Comparison of ENCODE assay signal across 8 cellular contexts in the genomic region with DNA sequence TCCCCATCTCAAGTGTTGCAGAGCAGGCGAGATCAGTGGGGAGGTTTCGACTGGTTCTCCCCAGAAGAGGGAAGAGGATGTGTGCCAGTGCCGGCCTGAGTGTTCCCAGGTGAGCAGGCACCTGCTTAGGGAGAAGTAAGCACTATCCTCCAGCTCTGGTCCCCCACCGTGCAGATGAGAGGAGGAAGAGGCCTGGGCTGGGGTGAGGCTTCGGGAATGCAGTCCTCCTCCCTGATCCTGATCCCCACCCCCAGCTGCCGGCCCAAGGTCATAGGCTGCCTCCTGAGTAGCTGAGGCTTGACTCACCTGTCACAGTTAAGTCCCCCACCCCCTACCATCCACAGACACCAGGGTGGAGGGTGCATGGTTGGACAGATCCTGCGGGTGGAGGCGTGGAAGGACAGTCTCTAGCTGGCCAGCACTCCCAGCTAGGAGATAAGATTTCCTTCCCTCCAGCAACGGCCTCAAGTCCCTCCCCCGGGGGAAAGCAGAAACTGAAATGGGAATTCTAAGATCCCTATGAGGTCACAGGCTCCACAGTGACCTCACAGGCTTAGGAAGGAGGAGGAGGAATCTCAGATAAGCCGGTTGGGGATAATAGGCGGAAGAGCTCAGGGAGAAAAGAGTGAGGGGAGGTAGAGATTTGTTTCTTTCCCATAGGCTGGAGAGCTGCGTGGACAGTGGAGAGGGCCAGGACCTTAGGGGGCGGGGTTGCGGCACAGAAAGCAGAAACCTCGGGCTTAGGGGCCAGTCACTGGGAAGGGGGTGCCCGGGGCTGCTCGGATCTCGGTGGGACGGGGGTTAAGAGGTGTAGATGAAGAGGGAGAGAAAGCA. TPM values are rescaled to one million over a fixed set of nuclear protein-coding genes. Genes with fewer than 3 reads are reported as not detected.
DNase-seq lines count a peak whose midpoint lies in the region; ATAC-seq and TF ChIP-seq lines count a peak whose summit lies in the region.

No MANE protein-coding gene starts in this region.

- intact Hi-C loops in CD4-positive, alpha-beta memory T cell (cut with micrococcal nuclease) = no loop called here
- intact Hi-C loops in activated T-helper 1 cell treated with anti-CD3 and anti-CD28 coated beads, Interleukin-12 subunit alpha, Interleukin-12 subunit beta, Interleukin-2, Interleukin-4 antibody, amounts not matched to agents 30 ng/mL and 10 ng/mL and 1 ng/mL, durations not matched to agents 14 hours and 24 hours and 36 hours (cut with micrococcal nuclease) = no loop called here

- peaks cover 0 to 2% (median 0%) of the 10 kb centered on the region in 8 donors for H3K9me3 Mint-ChIP-seq in CD4-positive, alpha-beta memory T cell
- no peaks in the 10 kb centered on the region for H3K9me3 Mint-ChIP-seq in activated T-helper 1 cell treated with anti-CD3 and anti-CD28 coated beads, Interleukin-12 subunit alpha, Interleukin-12 subunit beta, Interleukin-2, Interleukin-4 antibody, amounts not matched to agents 30 ng/mL and 10 ng/mL and 1 ng/mL, durations not matched to agents 14 hours and 24 hours and 36 hours
- H3K9me3 Mint-ChIP-seq in glutamatergic neuron (ENCODE audit: unreplicated experiment) = peaks cover 12% of the 10 kb centered on the region

- peak overlapping the region; percentile 60 for H2BK5ac ChIP-seq in trophoblast cell (ENCODE audit: low read depth, low read length, poor library complexity)

- H3K36me3 ChIP-seq in CD4-positive, alpha-beta memory T cell (ENCODE audit: insufficient read depth, low read length) = peaks cover 27% of the 10 kb centered on the region
- H3K36me3 ChIP-seq in HUES64 (ENCODE audit: insufficient read depth, low read length) (peaks cover 26% of the 10 kb centered on the region), trophoblast cell (ENCODE audit: control insufficient read depth in 1 of 2, insufficient read depth in 2 of 2, low read length in 2 of 2) (peaks cover 28 to 31% of the 10 kb centered on the region in 2 experiments)

- no peak overlapping the region for H4K12ac ChIP-seq in trophoblast cell (ENCODE audit: low read depth, low read length)

- POLR2A ChIA-PET in CD4-positive, alpha-beta memory T cell (lab: Charles Lee; ENCODE audit: partially characterized antibody) = interaction anchor here (0.6 to 11.4 kb wide), 30 partner anchors 8 to 665 kb away, joined by 3 to 307 read pairs (median 12); a partner anchor contains a TSS

- H3K9me3 ChIP-seq in CD4-positive, alpha-beta memory T cell (ENCODE audit: control insufficient read depth in 1 of 2, low read length in 2 of 2) = no peaks in the 10 kb centered on the region
- no peaks in the 10 kb centered on the region for H3K9me3 ChIP-seq in HUES64 (ENCODE audit: insufficient read depth, low read depth, low read length)
- H3K9me3 ChIP-seq in trophoblast cell (ENCODE audit: insufficient read depth, low read depth, low read length) = peaks cover 3% of the 10 kb centered on the region

- peaks cover 0 to 17% of the 10 kb centered on the region in 2 donors for H3K36me3 Mint-ChIP-seq in CD4-positive, alpha-beta memory T cell
- H3K36me3 Mint-ChIP-seq in activated T-helper 1 cell treated with anti-CD3 and anti-CD28 coated beads, Interleukin-12 subunit alpha, Interleukin-12 subunit beta, Interleukin-2, Interleukin-4 antibody, amounts not matched to agents 30 ng/mL and 10 ng/mL and 1 ng/mL, durations not matched to agents 14 hours and 24 hours and 36 hours (ENCODE audit: low read depth) = peaks cover 4% of the 10 kb centered on the region
- no peaks in the 10 kb centered on the region for H3K36me3 Mint-ChIP-seq in glutamatergic neuron (ENCODE audit: unreplicated experiment)

- peak overlapping the region; percentile 92 to 99 (median 97) for H3K4me3 Mint-ChIP-seq in CD4-positive, alpha-beta memory T cell
- H3K4me3 Mint-ChIP-seq in activated T-helper 1 cell treated with anti-CD3 and anti-CD28 coated beads, Interleukin-12 subunit alpha, Interleukin-12 subunit beta, Interleukin-2, Interleukin-4 antibody, amounts not matched to agents 30 ng/mL and 10 ng/mL and 1 ng/mL, durations not matched to agents 14 hours and 24 hours and 36 hours = peak overlapping the region; percentile 87
- H3K4me3 Mint-ChIP-seq in glutamatergic neuron (ENCODE audit: unreplicated experiment) = peak overlapping the region; percentile 99

- peaks cover 17% of the 10 kb centered on the region for H3K79me1 ChIP-seq in trophoblast cell (ENCODE audit: low read length)

- peak overlapping the region; percentile 42 for H3K18ac ChIP-seq in trophoblast cell (ENCODE audit: low read length)

- peak overlapping the region; percentile 79 for H3K27ac ChIP-seq in CD4-positive, alpha-beta memory T cell (ENCODE audit: low read depth, low read length)
- H3K27ac ChIP-seq in HUES64 (ENCODE audit: low read depth, low read length) = peak overlapping the region; percentile 95; the same call in 1 of the 2 replicates
- H3K27ac ChIP-seq in trophoblast cell (ENCODE audit: low read depth, low read length) = peak overlapping the region; percentile 97

- H3K4me3 ChIP-seq in CD4-positive, alpha-beta memory T cell (ENCODE audit: low read length in 2 of 2) = peak overlapping the region; percentile 77 to 98
- H3K4me3 ChIP-seq in HUES64 (ENCODE audit: low read length) (peak overlapping the region; percentile 84), trophoblast cell (ENCODE audit: low read depth, low read length) (peak overlapping the region; percentile 94)

- H2AK5ac ChIP-seq in trophoblast cell (ENCODE audit: low read length) = no peak overlapping the region

- H2BK120ac ChIP-seq in trophoblast cell (ENCODE audit: insufficient read depth, low read length, poor library complexity) = peak overlapping the region; percentile 43

- H3K9ac ChIP-seq in HUES64 (ENCODE audit: low read depth, low read length) = peak overlapping the region; percentile 90
- H3K9ac ChIP-seq in trophoblast cell (ENCODE audit: low read length) = peak overlapping the region; percentile 11

- peaks cover 11 to 27% (median 17%) of the 10 kb centered on the region in 4 donors for H3K4me1 Mint-ChIP-seq in CD4-positive, alpha-beta memory T cell
- H3K4me1 Mint-ChIP-seq in activated T-helper 1 cell treated with anti-CD3 and anti-CD28 coated beads, Interleukin-12 subunit alpha, Interleukin-12 subunit beta, Interleukin-2, Interleukin-4 antibody, amounts not matched to agents 30 ng/mL and 10 ng/mL and 1 ng/mL, durations not matched to agents 14 hours and 24 hours and 36 hours (ENCODE audit: low read depth) = peaks cover 23% of the 10 kb centered on the region
- peaks cover 22% of the 10 kb centered on the region for H3K4me1 Mint-ChIP-seq in glutamatergic neuron (ENCODE audit: low read depth, unreplicated experiment)

- H3K27me3 Mint-ChIP-seq in CD4-positive, alpha-beta memory T cell = no peaks in the 10 kb centered on the region
- no peaks in the 10 kb centered on the region for H3K27me3 Mint-ChIP-seq in activated T-helper 1 cell treated with anti-CD3 and anti-CD28 coated beads, Interleukin-12 subunit alpha, Interleukin-12 subunit beta, Interleukin-2, Interleukin-4 antibody, amounts not matched to agents 30 ng/mL and 10 ng/mL and 1 ng/mL, durations not matched to agents 14 hours and 24 hours and 36 hours (ENCODE audit: insufficient read depth)
- H3K27me3 Mint-ChIP-seq in glutamatergic neuron (ENCODE audit: unreplicated experiment) = peaks cover 11% of the 10 kb centered on the region

- ATAC-seq in GM18861 (IDR thresholded peaks at IDR 0.05; ENCODE audit: unreplicated experiment) = no peak

- peak overlapping the region; percentile 44 for H4K91ac ChIP-seq in trophoblast cell (ENCODE audit: low read depth, low read length)

- no peak for TF ChIP-seq CTCF in glutamatergic neuron (IDR thresholded peaks at IDR 0.05; ENCODE audit: partially characterized antibody, unreplicated experiment)

- CTCF ChIA-PET in CD4-positive, alpha-beta memory T cell (lab: Charles Lee; ENCODE audit: partially characterized antibody) = interaction anchor here (0.7 to 12.0 kb wide), 17 partner anchors 14 to 1703 kb away, joined by 3 to 266 read pairs (median 4); a partner anchor contains a TSS

- no peaks in the 10 kb centered on the region for H3K27me3 ChIP-seq in CD4-positive, alpha-beta memory T cell (ENCODE audit: insufficient read depth, low read length)
- H3K27me3 ChIP-seq in HUES64 (ENCODE audit: insufficient read depth, low read length) = no peaks in the 10 kb centered on the region
- no peaks in the 10 kb centered on the region for H3K27me3 ChIP-seq in trophoblast cell (ENCODE audit: insufficient read depth, low read length)

- peak overlapping the region; percentile 99 for H4K8ac ChIP-seq in trophoblast cell (ENCODE audit: low read depth, low read length)

- no peak overlapping the region for H3K23ac ChIP-seq in trophoblast cell (ENCODE audit: low read length)

- DNase-seq in CD4-positive, alpha-beta memory T cell = peak in 1 of 5 donors; percentile 52
- DNase-seq in activated T-helper 1 cell treated with anti-CD3 and anti-CD28 coated beads, Interleukin-12 subunit alpha, Interleukin-12 subunit beta, Interleukin-2, Interleukin-4 antibody, amounts not matched to agents 30 ng/mL and 10 ng/mL and 1 ng/mL, durations not matched to agents 14 hours and 24 hours and 36 hours (ENCODE audit: low spot score) = no peak
- peak; percentile 61 for DNase-seq in glutamatergic neuron
- peak; percentile 93 to 98 for DNase-seq in trophoblast cell
- DNase-seq in 8988T = no peak
- no peak for DNase-seq in Ammon's horn (ENCODE audit: low spot score)

- peak overlapping the region; percentile 86 to 99 (median 97) for H3K27ac Mint-ChIP-seq in CD4-positive, alpha-beta memory T cell
- H3K27ac Mint-ChIP-seq in activated T-helper 1 cell treated with anti-CD3 and anti-CD28 coated beads, Interleukin-12 subunit alpha, Interleukin-12 subunit beta, Interleukin-2, Interleukin-4 antibody, amounts not matched to agents 30 ng/mL and 10 ng/mL and 1 ng/mL, durations not matched to agents 14 hours and 24 hours and 36 hours = peak overlapping the region; percentile 89
- H3K27ac Mint-ChIP-seq in glutamatergic neuron (ENCODE audit: unreplicated experiment) = peak overlapping the region; percentile 98

- no peak overlapping the region for H2BK12ac ChIP-seq in trophoblast cell (ENCODE audit: low read length)

- H3K14ac ChIP-seq in trophoblast cell (ENCODE audit: low read length) = peak overlapping the region; percentile 60

- peaks cover 6% of the 10 kb centered on the region for H3K79me2 ChIP-seq in trophoblast cell (ENCODE audit: control insufficient read depth, insufficient read depth, low read length, poor library complexity)

- no peak overlapping the region for H3K4ac ChIP-seq in trophoblast cell (ENCODE audit: low read depth, low read length)

- H3K4me1 ChIP-seq in CD4-positive, alpha-beta memory T cell (ENCODE audit: insufficient read depth, low read length) = peaks cover 48% of the 10 kb centered on the region
- peaks cover 22% of the 10 kb centered on the region for H3K4me1 ChIP-seq in HUES64 (ENCODE audit: insufficient read depth, low read length)
- peaks cover 12 to 21% of the 10 kb centered on the region in 2 experiments for H3K4me1 ChIP-seq in trophoblast cell (ENCODE audit: control insufficient read depth in 1 of 2, insufficient read depth in 2 of 2, low read length in 2 of 2)

- H3K4me2 ChIP-seq in trophoblast cell (ENCODE audit: low read length) = peak overlapping the region; percentile 82

- 4% methylated on average over 18 of the region's 20 CpGs for WGBS in HUES64
- WGBS in trophoblast cell (ENCODE audit: extremely low coverage, insufficient coverage, insufficient read length) = no CpG with 5 or more reads among the region's 20 CpGs

- H2AFZ ChIP-seq in trophoblast cell (ENCODE audit: insufficient read depth, low read length, poor library complexity) = peak overlapping the region; percentile 12

RNA-seq across cellular contexts. Expression of a gene that starts 1.0 kb away (rescaled TPM):
- 100 to 1,000 TPM; 392 to 412 TPM for total RNA-seq in CD4-positive, alpha-beta memory T cell
- 100 to 1,000 TPM; 119 to 167 TPM for polyA plus RNA-seq in CD4-positive, alpha-beta memory T cell
- polyA plus RNA-seq in HUES64 (2013, experiment 1 of 2) = 22.4 TPM
- 23.6 TPM for polyA plus RNA-seq in HUES64 (2013, experiment 2 of 2)
- 104 and 107 TPM in 2 replicates for total RNA-seq in activated T-helper 1 cell treated with anti-CD3 and anti-CD28 coated beads, Interleukin-12 subunit alpha, Interleukin-12 subunit beta, Interleukin-2, Interleukin-4 antibody, amounts not matched to agents 30 ng/mL and 10 ng/mL and 1 ng/mL, durations not matched to agents 14 hours and 24 hours and 36 hours
- total RNA-seq in glutamatergic neuron (ENCODE audit: unreplicated experiment) = 166 TPM
- 37.0 and 40.0 TPM in 2 replicates for polyA plus RNA-seq in trophoblast cell (2013)

RNA-seq across cellular contexts. Expression of a gene that starts 1.2 kb away (rescaled TPM):
- 1 to 10 TPM; 1.6 to 2.1 TPM for total RNA-seq in CD4-positive, alpha-beta memory T cell
- polyA plus RNA-seq in CD4-positive, alpha-beta memory T cell = under 1 TPM; 0.36 to 0.77 TPM
- polyA plus RNA-seq in HUES64 (2013, experiment 1 of 2) = 0.45 TPM
- 0.76 TPM for polyA plus RNA-seq in HUES64 (2013, experiment 2 of 2)
- total RNA-seq in activated T-helper 1 cell treated with anti-CD3 and anti-CD28 coated beads, Interleukin-12 subunit alpha, Interleukin-12 subunit beta, Interleukin-2, Interleukin-4 antibody, amounts not matched to agents 30 ng/mL and 10 ng/mL and 1 ng/mL, durations not matched to agents 14 hours and 24 hours and 36 hours = 0.27 and 0.41 TPM in 2 replicates
- total RNA-seq in glutamatergic neuron (ENCODE audit: unreplicated experiment) = 0.49 TPM
- polyA plus RNA-seq in trophoblast cell (2013) = 0.29 and 0.47 TPM in 2 replicates

RNA-seq across cellular contexts. Expression of a gene that starts 11.2 kb away (rescaled TPM):
- total RNA-seq in CD4-positive, alpha-beta memory T cell = 100 to 1,000 TPM; 119 to 126 TPM
- under 1 TPM in 1 of 2 donors, not detected in 1; 0.72 TPM for polyA plus RNA-seq in CD4-positive, alpha-beta memory T cell
- polyA plus RNA-seq in HUES64 (2013, experiment 1 of 2) = 0.95 TPM
- polyA plus RNA-seq in HUES64 (2013, experiment 2 of 2) = 0.89 TPM
- 9.1 and 11.2 TPM in 2 replicates for total RNA-seq in activated T-helper 1 cell treated with anti-CD3 and anti-CD28 coated beads, Interleukin-12 subunit alpha, Interleukin-12 subunit beta, Interleukin-2, Interleukin-4 antibody, amounts not matched to agents 30 ng/mL and 10 ng/mL and 1 ng/mL, durations not matched to agents 14 hours and 24 hours and 36 hours
- 8.0 TPM for total RNA-seq in glutamatergic neuron (ENCODE audit: unreplicated experiment)
- polyA plus RNA-seq in trophoblast cell (2013) = 1.4 and 2.0 TPM in 2 replicates

RNA-seq across cellular contexts. Expression of a gene that starts 17.3 kb away (rescaled TPM):
- 10 to 100 TPM in 1 of 2 experiments, 1 to 10 TPM in 1; 7.2 to 10.6 TPM for total RNA-seq in CD4-positive, alpha-beta memory T cell
- polyA plus RNA-seq in CD4-positive, alpha-beta memory T cell = 1 to 10 TPM; 1.3 to 1.6 TPM
- polyA plus RNA-seq in HUES64 (2013, experiment 1 of 2) = 18.5 TPM
- 30.1 TPM for polyA plus RNA-seq in HUES64 (2013, experiment 2 of 2)
- 4.3 and 4.7 TPM in 2 replicates for total RNA-seq in activated T-helper 1 cell treated with anti-CD3 and anti-CD28 coated beads, Interleukin-12 subunit alpha, Interleukin-12 subunit beta, Interleukin-2, Interleukin-4 antibody, amounts not matched to agents 30 ng/mL and 10 ng/mL and 1 ng/mL, durations not matched to agents 14 hours and 24 hours and 36 hours
- total RNA-seq in glutamatergic neuron (ENCODE audit: unreplicated experiment) = 33.9 TPM
- 37.2 and 37.6 TPM in 2 replicates for polyA plus RNA-seq in trophoblast cell (2013)

RNA-seq across cellular contexts. Expression of a gene that starts 27.4 kb away (rescaled TPM):
- 10 to 100 TPM; 13.4 to 15.6 TPM for total RNA-seq in CD4-positive, alpha-beta memory T cell
- 10 to 100 TPM; 24.6 to 32.1 TPM for polyA plus RNA-seq in CD4-positive, alpha-beta memory T cell
- 15.9 TPM for polyA plus RNA-seq in HUES64 (2013, experiment 1 of 2)
- 21.1 TPM for polyA plus RNA-seq in HUES64 (2013, experiment 2 of 2)
- total RNA-seq in activated T-helper 1 cell treated with anti-CD3 and anti-CD28 coated beads, Interleukin-12 subunit alpha, Interleukin-12 subunit beta, Interleukin-2, Interleukin-4 antibody, amounts not matched to agents 30 ng/mL and 10 ng/mL and 1 ng/mL, durations not matched to agents 14 hours and 24 hours and 36 hours = 10.3 and 11.5 TPM in 2 replicates
- total RNA-seq in glutamatergic neuron (ENCODE audit: unreplicated experiment) = 37.1 TPM
- 18.6 and 19.0 TPM in 2 replicates for polyA plus RNA-seq in trophoblast cell (2013)

Comparison
In these comparisons a context has a peak if more than half of its experiments do, and no peak if none do; other contexts are left out.
1. DNase-seq: peak in glutamatergic neuron (single experiment) and trophoblast cell (2 of 2); none in activated T-helper 1 cell treated with anti-CD3 and anti-CD28 coated beads, Interleukin-12 subunit alpha, Interleukin-12 subunit beta, Interleukin-2, Interleukin-4 antibody, amounts not matched to agents 30 ng/mL and 10 ng/mL and 1 ng/mL, durations not matched to agents 14 hours and 24 hours and 36 hours (single experiment), 8988T (single experiment) and Ammon's horn (single experiment).
2. Peak in every context shown above with its lines, with median percentiles within 50 percentile points of each other: H3K27ac ChIP-seq, H3K4me3 ChIP-seq, H3K27ac Mint-ChIP-seq and H3K4me3 Mint-ChIP-seq.